In genomic region chr10:86953747-86954680, GRCh38 we compare ENCODE assay signal across 11 cellular contexts. TPM values are rescaled to one million over a fixed set of nuclear protein-coding genes. Genes with fewer than 3 reads are reported as not detected.
DNase-seq lines count a peak whose midpoint lies in the region; ATAC-seq and TF ChIP-seq lines count a peak whose summit lies in the region.
"Had no signal": no experiment of that assay in that cellular context is flagged by ENCODE, and none has a peak within 500 bp of the region (broad histone marks: within the 10 kb centered on the region; RNA-seq: fewer than 3 reads in every experiment).

No MANE protein-coding gene starts in this region.

- H3K4me1 ChIP-seq in Peyer's patch, result peaks cover 0 to 11% (median 0%) of the 10 kb centered on the region in 4 donors
- H3K4me1 ChIP-seq in mesodermal cell (ENCODE audit: control insufficient read depth, insufficient read depth, low read length, poor library complexity, severe bottlenecking), result peaks cover 42% of the 10 kb centered on the region
- peaks cover 14 to 82% (median 64%) of the 10 kb centered on the region in 4 donors for H3K4me1 ChIP-seq in tibial artery

- no peak for TF ChIP-seq POLR2A in Peyer's patch (IDR thresholded peaks at IDR 0.05)

- intact Hi-C loops in tibial artery (cut with DNase I; ENCODE audit: low total_unique reads), result no loop called here

- H3K9me3 ChIP-seq in Peyer's patch (no peaks in the 10 kb centered on the region), mesodermal cell (ENCODE audit: control insufficient read depth, low read length) (peaks cover 28% of the 10 kb centered on the region), tibial artery (no peaks in the 10 kb centered on the region)

- H3K27me3 ChIP-seq in Peyer's patch (no peaks in the 10 kb centered on the region), tibial artery (no peaks in the 10 kb centered on the region)

- no peak for ATAC-seq in GM18907 (IDR thresholded peaks at IDR 0.05; ENCODE audit: unreplicated experiment)
- no peak for ATAC-seq in HG02588 (IDR thresholded peaks at IDR 0.05; ENCODE audit: unreplicated experiment)
- ATAC-seq: naive thymus-derived CD8-positive, alpha-beta T cell had no signal

- peak overlapping the region in 1 of 4 donors; percentile 28 for H3K4me3 ChIP-seq in Peyer's patch
- no peak overlapping the region for H3K4me3 ChIP-seq in fibroblast of mammary gland (ENCODE audit: control insufficient read depth, low read depth, low read length)
- peak overlapping the region; percentile 6 for H3K4me3 ChIP-seq in mesodermal cell (ENCODE audit: extremely low read depth, insufficient read depth, low read length, poor library complexity, severe bottlenecking)
- peak overlapping the region; percentile 20 to 32 for H3K4me3 ChIP-seq in tibial artery

- 64 to 67% methylated on average over 6 to 9 of the region's 15 CpGs for WGBS in mesodermal cell (ENCODE audit: insufficient coverage in 2 of 2), 2 experiments

- H3K27ac ChIP-seq in Peyer's patch, result peak overlapping the region in 3 of 4 donors; percentile 17 to 71 (median 62)
- peak overlapping the region; percentile 85 for H3K27ac ChIP-seq in mesodermal cell (ENCODE audit: low read depth, low read length, severe bottlenecking)
- peak overlapping the region; percentile 91 to 94 for H3K27ac ChIP-seq in tibial artery

- DNase-seq in Peyer's patch (peak in 1 of 3 donors; percentile 41), fibroblast of mammary gland (ENCODE audit: low read depth) (peak; percentile 58), tibial artery (peak; percentile 75 to 94), NCI-H226 (no peak)
- DNase-seq in stimulated activated CD4-positive, alpha-beta T cell treated with anti-CD3 and anti-CD28 coated beads, Interleukin-12 subunit alpha, Interleukin-12 subunit beta, amount 100 ng/mL, for 4 hours, result no peak
- DNase-seq: activated naive CD8-positive, alpha-beta T cell treated with anti-CD3 and anti-CD28 coated beads, Interleukin-2, amount 50 U/mL, for 24 hours; naive thymus-derived CD8-positive, alpha-beta T cell; NCI-H1105 had no signal

- H3K36me3 ChIP-seq in Peyer's patch (no peaks in the 10 kb centered on the region), mesodermal cell (ENCODE audit: control insufficient read depth, insufficient read depth, low read length) (peaks cover 4% of the 10 kb centered on the region), tibial artery (no peaks in the 10 kb centered on the region)

- TF ChIP-seq CTCF in Peyer's patch (IDR thresholded peaks at IDR 0.05) (no peak), fibroblast of mammary gland (conservative IDR thresholded peaks at IDR 0.05; ENCODE audit: control insufficient read depth, insufficient read depth, low read depth, low read length) (no peak), tibial artery (IDR thresholded peaks at IDR 0.05) (no peak)

RNA-seq across cellular contexts. Expression of gene MMRN2, which starts 3.4 kb away (rescaled TPM):
- 10 to 100 TPM in 2 of 4 donors, 1 to 10 TPM in 2; 2.8 to 16.5 (median 12.6) TPM for total RNA-seq in Peyer's patch
- polyA plus RNA-seq in mesodermal cell (2013, experiment 1 of 2), result 46.3 TPM
- 27.6 TPM for polyA plus RNA-seq in mesodermal cell (2013, experiment 2 of 2)

RNA-seq across cellular contexts. Expression of gene SNCG, which starts 4.4 kb away (rescaled TPM):
- 1 to 10 TPM in 2 of 4 donors, not detected in 2; 2.4 to 8.2 TPM for total RNA-seq in Peyer's patch
- polyA plus RNA-seq in mesodermal cell (2013, experiment 1 of 2), result 23.5 TPM
- 18.6 TPM for polyA plus RNA-seq in mesodermal cell (2013, experiment 2 of 2)
- polyA plus RNA-seq: naive thymus-derived CD8-positive, alpha-beta T cell had no signal

RNA-seq across cellular contexts. Expression of gene ADIRF, which starts 14.3 kb away (rescaled TPM):
- total RNA-seq in Peyer's patch, result 100 to 1,000 TPM in 3 of 4 donors, 10 to 100 TPM in 1; 86.6 to 605 (median 431) TPM
- polyA plus RNA-seq in mesodermal cell (2013, experiment 1 of 2), result 0.48 TPM
- not detected for polyA plus RNA-seq in mesodermal cell (2013, experiment 2 of 2)
- total RNA-seq: naive thymus-derived CD8-positive, alpha-beta T cell had no signal
- polyA plus RNA-seq: naive thymus-derived CD8-positive, alpha-beta T cell had no signal

Comparison
In these comparisons a context has a peak if more than half of its experiments do, and no peak if none do; other contexts are left out.
1. DNase-seq: peak in fibroblast of mammary gland (single experiment) and tibial artery (2 of 2); none in stimulated activated CD4-positive, alpha-beta T cell treated with anti-CD3 and anti-CD28 coated beads, Interleukin-12 subunit alpha, Interleukin-12 subunit beta, amount 100 ng/mL, for 4 hours (single experiment) and NCI-H226 (single experiment).
2. Peak in every context shown above with its lines, with median percentiles within 50 percentile points of each other: H3K27ac ChIP-seq.